ENCODE assay signal across 1 cellular context in genomic region chr10:115956225-115957009, GRCh38.
TF ChIP-seq lines count a peak whose summit lies in the region.

No MANE protein-coding gene starts in this region.

TF ChIP-seq in SK-N-SH treated with all-trans-retinoic acid at 6 μM for 48 hours, 23 proteins besides CTCF, POLR2A, EP300 and RAD21 (continued from another document):
- TF ChIP-seq POU6F1 (CRISPR knock-in tag; IDR thresholded peaks at IDR 0.05; ENCODE audit: borderline replicate concordance, low read depth) (no peak), ESRRG (CRISPR knock-in tag; IDR thresholded peaks at IDR 0.05) (no peak), CSDC2 (CRISPR knock-in tag; IDR thresholded peaks at IDR 0.05) (no peak), RARB (CRISPR knock-in tag; IDR thresholded peaks at IDR 0.05) (no peak), ARNTL (CRISPR knock-in tag; IDR thresholded peaks at IDR 0.05; ENCODE audit: borderline replicate concordance, low read depth) (no peak), ISL1 (CRISPR knock-in tag; IDR thresholded peaks at IDR 0.05) (no peak), TOX (CRISPR knock-in tag; IDR thresholded peaks at IDR 0.05; ENCODE audit: borderline replicate concordance) (no peak), GLIS3 (CRISPR knock-in tag; IDR thresholded peaks at IDR 0.05) (no peak), PATZ1 (CRISPR knock-in tag; IDR thresholded peaks at IDR 0.05; ENCODE audit: borderline replicate concordance) (no peak), TCF4 (CRISPR knock-in tag; IDR thresholded peaks at IDR 0.05; ENCODE audit: borderline replicate concordance) (no peak), SNAI2 (CRISPR knock-in tag; IDR thresholded peaks at IDR 0.05) (no peak), TSHZ2 (CRISPR knock-in tag; IDR thresholded peaks at IDR 0.05) (no peak), ZFP30 (CRISPR knock-in tag; IDR thresholded peaks at IDR 0.05) (no peak), ZNF565 (CRISPR knock-in tag; conservative IDR thresholded peaks at IDR 0.05; ENCODE audit: low read depth) (no peak), ZC3H10 (CRISPR knock-in tag; IDR thresholded peaks at IDR 0.05) (no peak)
